20 cellular contexts compared by ENCODE assay signal in the genomic region with DNA sequence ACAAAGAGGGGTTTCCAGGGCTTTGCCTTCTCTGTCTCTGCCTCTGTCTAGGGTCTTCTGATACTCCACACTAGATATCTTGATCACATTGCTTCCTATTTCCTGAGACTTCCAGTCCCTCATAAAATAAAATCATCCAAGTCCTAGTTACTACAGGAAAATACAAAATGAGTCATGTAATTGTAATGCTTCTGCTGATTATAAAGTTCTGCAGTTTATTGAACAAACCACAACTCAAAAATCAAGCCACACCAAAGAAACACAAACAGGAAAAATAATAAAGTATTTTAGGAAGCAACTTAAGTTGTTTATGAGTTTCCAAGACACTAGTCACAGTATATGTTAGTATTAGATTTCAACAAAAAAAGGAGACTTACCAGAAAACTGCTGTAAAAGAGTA.
DNase-seq lines count a peak whose midpoint lies in the region; ATAC-seq lines count a peak whose summit lies in the region.
"Had no signal": no experiment of that assay in that cellular context is flagged by ENCODE, and none has a peak within 500 bp of the region (broad histone marks: within the 10 kb centered on the region; RNA-seq: fewer than 3 reads in every experiment).

No MANE protein-coding gene starts in this region.

- H3K9me3 ChIP-seq in adipocyte (ENCODE audit: control insufficient read depth, low read length), result peaks cover 19% of the 10 kb centered on the region
- H3K9me3 ChIP-seq: A549, BLaER1, SJCRH30 had no signal

- H3K27me3 ChIP-seq in adipocyte (replicated peaks; ENCODE audit: control insufficient read depth, insufficient read depth, low read length), result no peaks in the 10 kb centered on the region
- H3K27me3 ChIP-seq: BLaER1, SJCRH30 had no signal

- peak overlapping the region; percentile 76 for H3K27ac ChIP-seq in epithelial cell of prostate
- H3K27ac ChIP-seq: A549, BLaER1, SJCRH30 had no signal

- H3K4me3 ChIP-seq in adipocyte (ENCODE audit: low read length), result no peak overlapping the region
- H3K4me3 ChIP-seq: A549, BLaER1, GM12878, SJCRH30 had no signal

- no peaks in the 10 kb centered on the region for H3K4me1 ChIP-seq in adipocyte (ENCODE audit: control insufficient read depth, insufficient read depth, low read length)
- H3K4me1 ChIP-seq: A549, BLaER1, SJCRH30 had no signal

- H3K36me3 ChIP-seq in adipocyte (ENCODE audit: control insufficient read depth, insufficient read depth, low read length, severe bottlenecking), result no peaks in the 10 kb centered on the region
- H3K36me3 ChIP-seq: BLaER1, SJCRH30 had no signal

- no peak for ATAC-seq in GM21576 (IDR thresholded peaks at IDR 0.05; ENCODE audit: unreplicated experiment)
- ATAC-seq: A549, GM12878 had no signal

- H3K9ac ChIP-seq in adipocyte (ENCODE audit: low read length), result no peak overlapping the region
- H3K9ac ChIP-seq: BLaER1 had no signal

- DNase-seq in H4 (ENCODE audit: low spot score), result peak; percentile 27
- DNase-seq in adipocyte (ENCODE audit: low read depth), result peak; percentile 31
- DNase-seq in epithelial cell of prostate (ENCODE audit: low read depth, low spot score), result no peak
- peak; percentile 63 for DNase-seq in renal cortical epithelial cell (ENCODE audit: low read depth)
- no peak for DNase-seq in cerebellar nuclear complex (lab: John Stamatoyannopoulos, UW)
- DNase-seq in T-helper 9 cell, result no peak
- DNase-seq: CD4-positive, alpha-beta memory T cell; GOT3; KG1; NCI-H1417; NCI-H187 treated with DMSO at 0.1 percent for 48 hours; NCI-H2227 treated with DMSO at 0.1 percent for 48 hours; NCI-H510A treated with DMSO at 0.1 percent for 48 hours; NCI-H82; OCI-M1; SJCRH30 had no signal

Comparison
In these comparisons a context has a peak if more than half of its experiments do, and no peak if none do; other contexts are left out.
1. DNase-seq: peak in H4 (single experiment), adipocyte (single experiment) and renal cortical epithelial cell (single experiment); none in epithelial cell of prostate (single experiment), cerebellar nuclear complex (0 of 2) and T-helper 9 cell (single experiment).